15 cellular contexts compared by ENCODE assay signal in genomic region chr20:47406849-47407682, GRCh38.
"Had no signal": no experiment of that assay in that cellular context is flagged by ENCODE, and none has a peak within 500 bp of the region (broad histone marks: within the 10 kb centered on the region; RNA-seq: fewer than 3 reads in every experiment).

No MANE protein-coding gene starts in this region.

- H3K27me3 ChIP-seq: heart right ventricle, left lung, pancreas, tibial nerve, vagina had no signal

- ATAC-seq: activated naive CD8-positive, alpha-beta T cell treated with anti-CD3 and anti-CD28 coated beads, Interleukin-2, amount 50 U/mL, for 24 hours; heart right ventricle; left lung; pancreas; T-cell had no signal

- H3K36me3 ChIP-seq: heart right ventricle, left lung, pancreas, tibial nerve, vagina, WERI-Rb-1 had no signal

- H3K9me3 ChIP-seq: heart right ventricle, left lung, pancreas, tibial nerve, vagina had no signal

- DNase-seq: activated CD4-positive, alpha-beta T cell treated with anti-CD3 and anti-CD28 coated beads for 48 hours; activated naive CD4-positive, alpha-beta T cell treated with Interleukin-2 at 50 U/mL for 16 hours; activated naive CD8-positive, alpha-beta T cell treated with anti-CD3 and anti-CD28 coated beads, Interleukin-2, amount 50 U/mL, for 24 hours; caudate nucleus; effector CD4-positive, alpha-beta T cell; heart right ventricle; left lung; pancreas; stimulated activated CD4-positive, alpha-beta T cell treated with anti-CD3 and anti-CD28 coated beads, Interleukin-15, amount 100 ng/mL, for 24 hours; T-cell; T1000; WERI-Rb-1 had no signal

- H3K4me1 ChIP-seq: pancreas had no signal

- H3K27ac ChIP-seq: coronary artery, heart right ventricle, left lung, pancreas, vagina, WERI-Rb-1 had no signal

- H3K4me3 ChIP-seq: coronary artery, heart right ventricle, left lung, pancreas, tibial nerve, vagina had no signal
